Comparison of ENCODE assay signal across 1 cellular context in genomic region chr6:8195040-8195713, GRCh38.
TF ChIP-seq lines count a peak whose summit lies in the region.

No MANE protein-coding gene starts in this region.

TF ChIP-seq in GM23338, 12 proteins besides CTCF, POLR2A, EP300 and RAD21 (continued from another document):
- TF ChIP-seq REST (IDR thresholded peaks at IDR 0.05; ENCODE audit: unreplicated experiment) (no peak), ETS1 (IDR thresholded peaks at IDR 0.05) (no peak)
